In the genomic region with DNA sequence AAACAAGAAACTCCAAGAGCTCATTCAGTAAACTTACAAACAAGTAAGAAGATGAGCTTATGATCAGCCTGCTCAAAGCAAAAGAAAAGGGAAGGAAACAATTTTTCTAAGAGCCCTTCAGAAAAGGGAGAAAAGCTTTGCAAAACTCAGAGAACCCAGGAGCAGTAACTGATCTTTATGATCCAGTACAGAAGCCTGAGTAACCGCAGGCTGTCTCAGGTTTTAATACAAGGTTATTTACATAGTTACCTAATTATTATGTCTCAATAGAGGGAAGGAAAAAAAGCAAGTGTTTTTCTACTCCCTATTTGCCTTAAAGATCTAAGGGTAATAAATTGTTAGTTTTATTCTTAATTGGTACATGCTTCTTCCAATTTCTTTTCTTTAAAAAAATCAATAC, we compare ENCODE assay signal across 15 cellular contexts.
DNase-seq lines count a peak whose midpoint lies in the region.
"Had no signal": no experiment of that assay in that cellular context is flagged by ENCODE, and none has a peak within 500 bp of the region (broad histone marks: within the 10 kb centered on the region; RNA-seq: fewer than 3 reads in every experiment).

No MANE protein-coding gene starts in this region.

- H3K27ac ChIP-seq in SK-N-MC (peak overlapping the region; percentile 98), muscle layer of duodenum (ENCODE audit: low read length) (peak overlapping the region; percentile 11)

- H3K36me3 ChIP-seq in SK-N-MC (ENCODE audit: insufficient read depth, low read length) (no peaks in the 10 kb centered on the region), muscle layer of duodenum (ENCODE audit: control insufficient read depth in 1 of 2, insufficient read depth in 2 of 2, low read length in 2 of 2) (no peaks in the 10 kb centered on the region)

- H3K4me3 ChIP-seq in SK-N-MC (peak overlapping the region; percentile 54), muscle layer of duodenum (ENCODE audit: low read depth in 1 of 2, low read length in 2 of 2) (no peak overlapping the region)
- H3K4me3 ChIP-seq: K562 had no signal

- H3K9ac ChIP-seq in SK-N-MC (ENCODE audit: insufficient read length), result peak overlapping the region; percentile 54

- H3K9me3 ChIP-seq in SK-N-MC (ENCODE audit: low read depth, low read length) (no peaks in the 10 kb centered on the region), muscle layer of duodenum (ENCODE audit: control insufficient read depth in 1 of 2, low read length in 2 of 2) (no peaks in the 10 kb centered on the region)

- DNase-seq in SKM-1 treated with dmso at 0.1 percent for 144 hours (lab: John Stamatoyannopoulos, UW; ENCODE audit: unreplicated experiment) (peak; percentile 1), SKM-1 (lab: John Stamatoyannopoulos, UW; ENCODE audit: unreplicated experiment) (no peak), SK-N-MC (ENCODE audit: low read depth, low spot score) (peak; percentile 69), COR-L47 (lab: John Stamatoyannopoulos, UW) (no peak), LoVo (ENCODE audit: low spot score) (no peak)
- DNase-seq in stimulated activated CD4-positive, alpha-beta T cell treated with anti-CD3 and anti-CD28 coated beads, Interleukin-15, amount 100 ng/mL, for 24 hours, result no peak
- DNase-seq: DMS 273 treated with DMSO at 0.1 percent for 48 hours, EL, GOT3, NCI-H1930, NCI-H2171 treated with DMSO at 0.1 percent for 48 hours, NCI-H526 treated with DMSO at 0.1 percent for 48 hours, SHP77 treated with DMSO at 0.1 percent for 48 hours had no signal

- no peaks in the 10 kb centered on the region for H3K27me3 ChIP-seq in muscle layer of duodenum (ENCODE audit: low read depth, low read length)

- H3K4me1 ChIP-seq in muscle layer of duodenum (ENCODE audit: control insufficient read depth in 1 of 2, insufficient read depth in 2 of 2, low read length in 2 of 2), result no peaks in the 10 kb centered on the region

Comparison
In these comparisons a context has a peak if more than half of its experiments do, and no peak if none do; other contexts are left out.
1. DNase-seq: peak in SKM-1 treated with dmso at 0.1 percent for 144 hours (single experiment) and SK-N-MC (single experiment); none in SKM-1 (single experiment), COR-L47 (single experiment), stimulated activated CD4-positive, alpha-beta T cell treated with anti-CD3 and anti-CD28 coated beads, Interleukin-15, amount 100 ng/mL, for 24 hours (single experiment) and LoVo (single experiment).